In genomic region chr10:130231211-130231850, GRCh38 we compare ENCODE assay signal across 25 cellular contexts.
DNase-seq lines count a peak whose midpoint lies in the region; ATAC-seq and TF ChIP-seq lines count a peak whose summit lies in the region.
"Had no signal": no experiment of that assay in that cellular context is flagged by ENCODE, and none has a peak within 500 bp of the region (broad histone marks: within the 10 kb centered on the region; RNA-seq: fewer than 3 reads in every experiment).

No MANE protein-coding gene starts in this region.

- POLR2A ChIA-PET in IMR-90 (lab: Charles Lee; ENCODE audit: unreplicated experiment) = no interaction called here
- POLR2A ChIA-PET in CD8-positive, alpha-beta memory T cell (lab: Charles Lee) = no interaction called here

- no peaks in the 10 kb centered on the region for H3K9me1 ChIP-seq in IMR-90 (ENCODE audit: insufficient read depth, low read length)

- peaks cover 0 to 16% (median 7%) of the 10 kb centered on the region in 3 donors for H3K36me3 Mint-ChIP-seq in CD8-positive, alpha-beta memory T cell
- peaks cover 9% of the 10 kb centered on the region for H3K36me3 Mint-ChIP-seq in stimulated activated memory B cell treated with anti-CD40 and anti-IgM and Interleukin-4, amounts not matched to agents 10 μg/mL and 1 μg/mL and 100 μg/mL, for 72 hours

- no peak overlapping the region for H3K56ac ChIP-seq in IMR-90 (ENCODE audit: extremely low read depth, insufficient read depth, low read length)

- H3K36me3 ChIP-seq in IMR-90 (ENCODE audit: control insufficient read depth, insufficient read depth, low read length) (no peaks in the 10 kb centered on the region), stomach (no peaks in the 10 kb centered on the region)
- no peaks in the 10 kb centered on the region for H3K36me3 ChIP-seq in CD8-positive, alpha-beta memory T cell (ENCODE audit: insufficient read depth, low read length)
- H3K36me3 ChIP-seq: BLaER1, HAP-1 had no signal

- H3K27ac ChIP-seq in IMR-90 (ENCODE audit: insufficient read depth, low read length) = no peak overlapping the region
- no peak overlapping the region for H3K27ac ChIP-seq in coronary artery
- no peak overlapping the region for H3K27ac ChIP-seq in stomach
- no peak overlapping the region for H3K27ac ChIP-seq in CD8-positive, alpha-beta memory T cell (ENCODE audit: low read depth, low read length)
- H3K27ac ChIP-seq: BLaER1, KMS-11, RWPE1 had no signal

- H3K23ac ChIP-seq in IMR-90 (ENCODE audit: low read depth, low read length) = no peak overlapping the region

- no TSS peak for BruUV-seq in IMR-90 (replicated peaks; lab: Mats Ljungman, UMichigan)

- no peak for TF ChIP-seq EP300 in stomach (IDR thresholded peaks at IDR 0.05)

- DNase-seq in IMR-90 (no peak), coronary artery (ENCODE audit: low spot score) (peak; percentile 69), mesenteric fat pad (ENCODE audit: low spot score) (peak; percentile 82), stomach (peak; percentile 13), SHP77 treated with DMSO at 0.1 percent for 48 hours (lab: John Stamatoyannopoulos, UW) (no peak), NCI-H82 (lab: John Stamatoyannopoulos, UW) (no peak)
- DNase-seq in CD8-positive, alpha-beta memory T cell = no peak
- DNase-seq: CD4-positive, CD25-positive, alpha-beta regulatory T cell; DMS53; HFFc6; MM.1S; NCI-H1048; NCI-H1694; NCI-H2081; NCI-H2227 treated with DMSO at 0.1 percent for 48 hours; NCI-H526 treated with DMSO at 0.1 percent for 48 hours; SHP77 had no signal

- H3K27ac Mint-ChIP-seq in CD8-positive, alpha-beta memory T cell = no peak overlapping the region
- no peak overlapping the region for H3K27ac Mint-ChIP-seq in stimulated activated memory B cell treated with anti-CD40 and anti-IgM and Interleukin-4, amounts not matched to agents 10 μg/mL and 1 μg/mL and 100 μg/mL, for 72 hours
- H3K27ac Mint-ChIP-seq: CD4-positive, CD25-positive, alpha-beta regulatory T cell; GM23338; HFFc6; IgD-negative memory B cell had no signal

- no peaks in the 10 kb centered on the region for H3K4me1 Mint-ChIP-seq in CD8-positive, alpha-beta memory T cell
- no peaks in the 10 kb centered on the region for H3K4me1 Mint-ChIP-seq in stimulated activated memory B cell treated with anti-CD40 and anti-IgM and Interleukin-4, amounts not matched to agents 10 μg/mL and 1 μg/mL and 100 μg/mL, for 72 hours
- H3K4me1 Mint-ChIP-seq: GM23338, IgD-negative memory B cell had no signal

- H4K20me1 ChIP-seq in IMR-90 (ENCODE audit: insufficient read depth, low read length) = no peaks in the 10 kb centered on the region
- H4K20me1 ChIP-seq: BLaER1 had no signal

- peak overlapping the region; percentile 27 for H2AFZ ChIP-seq in IMR-90 (replicated peaks; ENCODE audit: low read length, poor library complexity)
- H2AFZ ChIP-seq: GM23338 had no signal

- H4K5ac ChIP-seq in IMR-90 (ENCODE audit: low read depth, low read length) = no peak overlapping the region

- no peak overlapping the region for H3K14ac ChIP-seq in IMR-90 (replicated peaks; ENCODE audit: low read depth, low read length)

- no peaks in the 10 kb centered on the region for H3K4me1 ChIP-seq in IMR-90 (ENCODE audit: control insufficient read depth, insufficient read depth, low read length)
- no peaks in the 10 kb centered on the region for H3K4me1 ChIP-seq in stomach
- no peaks in the 10 kb centered on the region for H3K4me1 ChIP-seq in CD8-positive, alpha-beta memory T cell (ENCODE audit: insufficient read depth, low read length)
- H3K4me1 ChIP-seq: BLaER1, HAP-1 had no signal

- intact Hi-C loops in IMR-90 (cut with micrococcal nuclease) (no loop called here), stomach (cut with DNase I; ENCODE audit: low total_unique reads) (no loop called here)

- H4K8ac ChIP-seq in IMR-90 (ENCODE audit: low read depth in 2 of 2, low read length in 2 of 2) = no peak overlapping the region

- H3K79me1 ChIP-seq in IMR-90 (ENCODE audit: low read depth in 1 of 2, low read length in 2 of 2) = no peaks in the 10 kb centered on the region

- no peak overlapping the region for H2BK15ac ChIP-seq in IMR-90 (ENCODE audit: low read depth, low read length)

- no peak overlapping the region for H3K9ac ChIP-seq in IMR-90 (ENCODE audit: low read depth, low read length)
- H3K9ac ChIP-seq: BLaER1, KMS-11 had no signal

- TF ChIP-seq RAD21 in IMR-90 (IDR thresholded peaks at IDR 0.05; ENCODE audit: low read length) = no peak

- H3K27me3 Mint-ChIP-seq in CD8-positive, alpha-beta memory T cell = peaks cover 0 to 4% of the 10 kb centered on the region in 2 donors
- no peaks in the 10 kb centered on the region for H3K27me3 Mint-ChIP-seq in stimulated activated memory B cell treated with anti-CD40 and anti-IgM and Interleukin-4, amounts not matched to agents 10 μg/mL and 1 μg/mL and 100 μg/mL, for 72 hours
- H3K27me3 Mint-ChIP-seq: CD4-positive, CD25-positive, alpha-beta regulatory T cell; IgD-negative memory B cell had no signal

- no peak overlapping the region for H4K91ac ChIP-seq in IMR-90 (ENCODE audit: insufficient read depth, low read depth, low read length)

- no peak overlapping the region for H2AK9ac ChIP-seq in IMR-90 (replicated peaks; ENCODE audit: low read depth, low read length, poor library complexity)

- no peak overlapping the region for H2BK5ac ChIP-seq in IMR-90 (ENCODE audit: low read depth, low read length, poor library complexity, severe bottlenecking)

- TF ChIP-seq CTCF in IMR-90 (conservative IDR thresholded peaks at IDR 0.05; ENCODE audit: low read depth, low read length) (no peak), coronary artery (IDR thresholded peaks at IDR 0.05) (no peak), stomach (IDR thresholded peaks at IDR 0.05) (no peak)

- H3K4me2 ChIP-seq in IMR-90 (ENCODE audit: low read depth, low read length) = no peak overlapping the region
- H3K4me2 ChIP-seq: BLaER1, GM23338, KMS-11 had no signal

- no peak overlapping the region for H2AK5ac ChIP-seq in IMR-90 (ENCODE audit: low read depth, low read length)

- H3K4me3 ChIP-seq in IMR-90 (ENCODE audit: insufficient read depth, low read depth, low read length) = no peak overlapping the region
- no peak overlapping the region for H3K4me3 ChIP-seq in coronary artery
- H3K4me3 ChIP-seq in stomach = no peak overlapping the region
- no peak overlapping the region for H3K4me3 ChIP-seq in CD8-positive, alpha-beta memory T cell (ENCODE audit: low read length)
- H3K4me3 ChIP-seq: BLaER1, GM23338, HAP-1 had no signal

- dilution Hi-C loops in IMR-90 (cut with HindIII; ENCODE audit: low sequenced_read_pairs, unreplicated experiment) = no loop called here

- ATAC-seq in IMR-90 (ENCODE audit: low read depth) = no peak
- no peak for ATAC-seq in stimulated activated memory B cell treated with anti-CD40 and anti-IgM and Interleukin-4, amounts not matched to agents 10 μg/mL and 1 μg/mL and 100 μg/mL, for 72 hours
- ATAC-seq: GM23338, Panc1 had no signal

- H3K9me3 ChIP-seq in IMR-90 (ENCODE audit: control insufficient read depth, insufficient read depth, low read length) (peaks cover 48% of the 10 kb centered on the region), stomach (peaks cover 0 to 26% (median 20%) of the 10 kb centered on the region in 4 donors)
- H3K9me3 ChIP-seq in CD8-positive, alpha-beta memory T cell (ENCODE audit: low read length) = no peaks in the 10 kb centered on the region
- H3K9me3 ChIP-seq: HAP-1 had no signal

- no peak overlapping the region for H3K4ac ChIP-seq in IMR-90 (ENCODE audit: low read depth, low read length)

- H3K27me3 ChIP-seq in IMR-90 (ENCODE audit: control insufficient read depth, insufficient read depth, low read length) (no peaks in the 10 kb centered on the region), stomach (peaks cover 0 to 3% (median 0%) of the 10 kb centered on the region in 3 donors)
- no peaks in the 10 kb centered on the region for H3K27me3 ChIP-seq in CD8-positive, alpha-beta memory T cell (ENCODE audit: insufficient read depth, low read length, poor library complexity, severe bottlenecking)

- no CpG with 5 or more reads among the region's 19 CpGs for WGBS in IMR-90 (ENCODE audit: extremely low coverage in 2 of 2, insufficient read length in 1 of 2), 2 experiments
- 79 to 88% (median 84%) methylated on average over 12 to 19 of the region's 19 CpGs for WGBS in stomach, 5 donors

- H2BK20ac ChIP-seq in IMR-90 (ENCODE audit: low read depth, low read length) = no peak overlapping the region

- CTCF ChIA-PET in IMR-90 (lab: Yijun Ruan, JAX) = no interaction called here
- CTCF ChIA-PET in CD8-positive, alpha-beta memory T cell (lab: Charles Lee) = no interaction called here

- no peak for TF ChIP-seq POLR2A in IMR-90 (IDR thresholded peaks at IDR 0.05; ENCODE audit: low read depth, low read length)
- TF ChIP-seq POLR2A in stomach (IDR thresholded peaks at IDR 0.05) = no peak

- in situ Hi-C loops in IMR-90 (cut with MboI; ENCODE audit: low sequenced_read_pairs) = no loop called here

- H3K4me3 Mint-ChIP-seq in CD8-positive, alpha-beta memory T cell = no peak overlapping the region
- no peak overlapping the region for H3K4me3 Mint-ChIP-seq in stimulated activated memory B cell treated with anti-CD40 and anti-IgM and Interleukin-4, amounts not matched to agents 10 μg/mL and 1 μg/mL and 100 μg/mL, for 72 hours
- H3K4me3 Mint-ChIP-seq: CD4-positive, CD25-positive, alpha-beta regulatory T cell; GM23338; HFFc6; IgD-negative memory B cell had no signal

- peaks cover 10 to 15% (median 13%) of the 10 kb centered on the region in 5 donors for H3K9me3 Mint-ChIP-seq in CD8-positive, alpha-beta memory T cell
- peaks cover 5% of the 10 kb centered on the region for H3K9me3 Mint-ChIP-seq in stimulated activated memory B cell treated with anti-CD40 and anti-IgM and Interleukin-4, amounts not matched to agents 10 μg/mL and 1 μg/mL and 100 μg/mL, for 72 hours

- H2BK120ac ChIP-seq in IMR-90 (ENCODE audit: low read depth, low read length) = no peak overlapping the region

- H3K18ac ChIP-seq in IMR-90 (ENCODE audit: low read depth, low read length) = no peak overlapping the region

TF ChIP-seq in IMR-90, 13 proteins besides CTCF, POLR2A, EP300 and RAD21 (continues in another document):
- TF ChIP-seq MXI1 (IDR thresholded peaks at IDR 0.05; ENCODE audit: borderline replicate concordance, low read depth, low read length) (no peak), CHD1 (IDR thresholded peaks at IDR 0.05; ENCODE audit: low read depth, low read length) (no peak), RCOR1 (IDR thresholded peaks at IDR 0.05; ENCODE audit: insufficient replicate concordance, low read length) (no peak), MAFK (IDR thresholded peaks at IDR 0.05; ENCODE audit: low read depth, low read length) (no peak), NFE2L2 (IDR thresholded peaks at IDR 0.05; ENCODE audit: low read depth, low read length) (no peak)
- TF ChIP-seq, protein P1, sequence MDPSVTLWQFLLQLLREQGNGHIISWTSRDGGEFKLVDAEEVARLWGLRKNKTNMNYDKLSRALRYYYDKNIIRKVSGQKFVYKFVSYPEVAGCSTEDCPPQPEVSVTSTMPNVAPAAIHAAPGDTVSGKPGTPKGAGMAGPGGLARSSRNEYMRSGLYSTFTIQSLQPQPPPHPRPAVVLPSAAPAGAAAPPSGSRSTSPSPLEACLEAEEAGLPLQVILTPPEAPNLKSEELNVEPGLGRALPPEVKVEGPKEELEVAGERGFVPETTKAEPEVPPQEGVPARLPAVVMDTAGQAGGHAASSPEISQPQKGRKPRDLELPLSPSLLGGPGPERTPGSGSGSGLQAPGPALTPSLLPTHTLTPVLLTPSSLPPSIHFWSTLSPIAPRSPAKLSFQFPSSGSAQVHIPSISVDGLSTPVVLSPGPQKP (IDR thresholded peaks at IDR 0.05; ENCODE audit: borderline replicate concordance, low read depth, low read length) = no peak

Comparison
In these comparisons a context has a peak if more than half of its experiments do, and no peak if none do; other contexts are left out.
1. DNase-seq: peak in coronary artery (single experiment), mesenteric fat pad (single experiment) and stomach (single experiment); none in IMR-90 (single experiment), SHP77 treated with DMSO at 0.1 percent for 48 hours (single experiment), NCI-H82 (single experiment) and CD8-positive, alpha-beta memory T cell (0 of 5).